In the genomic region with DNA sequence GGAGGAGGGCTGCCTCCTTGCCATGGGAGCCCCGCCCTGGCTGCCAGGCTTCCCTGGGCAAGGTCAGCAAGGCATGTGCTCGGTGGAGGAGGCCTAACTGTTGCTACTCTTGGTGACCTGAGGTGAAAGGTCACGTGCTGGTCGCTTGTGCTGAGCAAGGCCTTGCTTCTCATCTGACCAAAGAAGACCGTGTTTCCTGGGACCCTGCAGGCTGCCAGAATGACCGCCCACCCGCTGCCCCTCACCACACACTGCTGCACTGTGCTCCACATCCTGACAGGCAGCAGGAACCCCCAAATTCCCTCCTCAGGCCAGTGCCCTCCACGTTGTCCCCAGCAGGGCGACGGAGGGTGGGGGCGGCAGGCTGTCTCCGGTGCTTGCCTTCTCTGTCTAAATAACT, we compare ENCODE assay signal across 7 cellular contexts.
"Had no signal": no experiment of that assay in that cellular context is flagged by ENCODE, and none has a peak within 500 bp of the region (broad histone marks: within the 10 kb centered on the region; RNA-seq: fewer than 3 reads in every experiment).

No MANE protein-coding gene starts in this region.

- FAIRE-seq: HTR-8/SVneo had no signal

- H3K4me3 ChIP-seq: GM23248 had no signal

- H3K9ac ChIP-seq: GM23248 had no signal

- DNase-seq: GM23248, GOT3, H7, HCEC 1CT, IMR-90, KBM-7 had no signal

- H3K27ac ChIP-seq: GM23248 had no signal
